8 cellular contexts compared by ENCODE assay signal in genomic region chr2:239400907-239401449, GRCh38. TPM values are rescaled to one million over a fixed set of nuclear protein-coding genes. Genes with fewer than 3 reads are reported as not detected.
DNase-seq lines count a peak whose midpoint lies in the region; ATAC-seq, FAIRE-seq and TF ChIP-seq lines count a peak whose summit lies in the region.

Gene HDAC4 (minus strand): TSS chr2:239401020. CDS start chr2:239352699, 48,321 bp downstream.

- peaks cover 2% of the 10 kb centered on the region for H3K27me3 Mint-ChIP-seq in activated CD4-positive, alpha-beta T cell treated with anti-CD3 and anti-CD28 coated beads for 36 hours
- H3K27me3 Mint-ChIP-seq in chondrocyte (ENCODE audit: low read depth) = no peaks in the 10 kb centered on the region

- no peaks in the 10 kb centered on the region for H3K9me3 Mint-ChIP-seq in activated CD4-positive, alpha-beta T cell treated with anti-CD3 and anti-CD28 coated beads for 36 hours (ENCODE audit: low read depth)
- H3K9me3 Mint-ChIP-seq in chondrocyte (ENCODE audit: low read depth) = peaks cover 5% of the 10 kb centered on the region

- no peaks in the 10 kb centered on the region for H3K9me1 ChIP-seq in keratinocyte (ENCODE audit: control insufficient read depth, extremely low read depth, insufficient read depth, low read length)

- peak within 1 kb of the TSS; percentile 88 for H3K4me3 Mint-ChIP-seq in activated CD4-positive, alpha-beta T cell treated with anti-CD3 and anti-CD28 coated beads for 36 hours
- peak within 1 kb of the TSS; percentile 85 for H3K4me3 Mint-ChIP-seq in chondrocyte (ENCODE audit: unreplicated experiment)

- CTCF ChIA-PET in activated CD4-positive, alpha-beta T cell treated with anti-CD3 and anti-CD28 coated beads for 36 hours (lab: Charles Lee) = interaction anchor here (0.6 to 0.8 kb wide), 3 partner anchors 145 to 282 kb away, joined by 3 to 4 read pairs (median 3); no protein-coding TSS in a partner anchor

- H3K4me1 ChIP-seq in keratinocyte (ENCODE audit: control insufficient read depth, extremely low read depth, insufficient read depth, low read length) = peaks cover 11% of the 10 kb centered on the region

- H3K27me3 ChIP-seq in keratinocyte (ENCODE audit: control insufficient read depth, extremely low read depth, insufficient read depth, low read length) = no peaks in the 10 kb centered on the region

- peak within 1 kb of the TSS; percentile 92 for H3K4me2 ChIP-seq in keratinocyte (ENCODE audit: control insufficient read depth, extremely low read depth, insufficient read depth, low read depth, low read length)

- peak within 1 kb of the TSS; percentile 100 for H3K9ac ChIP-seq in keratinocyte (ENCODE audit: control insufficient read depth, extremely low read depth, insufficient read depth, low read length)

- H3K27ac Mint-ChIP-seq in activated CD4-positive, alpha-beta T cell treated with anti-CD3 and anti-CD28 coated beads for 36 hours = peak within 1 kb of the TSS; percentile 97
- peak within 1 kb of the TSS; percentile 98 for H3K27ac Mint-ChIP-seq in chondrocyte (ENCODE audit: unreplicated experiment)

- peak within 1 kb of the TSS; percentile 98 for H2AFZ ChIP-seq in keratinocyte (ENCODE audit: control insufficient read depth, low read length)

- no peaks in the 10 kb centered on the region for H3K9me3 ChIP-seq in keratinocyte (ENCODE audit: control insufficient read depth, low read depth, low read length)

- dilution Hi-C loops in keratinocyte (cut with MboI; ENCODE audit: extremely low pct_ligation_motif_present, low sequenced_read_pairs) = no loop called here

- H3K36me3 ChIP-seq in keratinocyte (ENCODE audit: control insufficient read depth in 2 of 2, extremely low read depth in 1 of 2, insufficient read depth in 2 of 2, low read length in 2 of 2) = no peaks in the 10 kb centered on the region

- H3K36me3 Mint-ChIP-seq in activated CD4-positive, alpha-beta T cell treated with anti-CD3 and anti-CD28 coated beads for 36 hours (ENCODE audit: low read depth) = peaks cover 7% of the 10 kb centered on the region
- H3K36me3 Mint-ChIP-seq in chondrocyte (ENCODE audit: low read depth) = no peaks in the 10 kb centered on the region

- no peak for FAIRE-seq in keratinocyte (lab: Jason Lieb, UNC)

- no peak for TF ChIP-seq CTCF in AG10803 (conservative IDR thresholded peaks at IDR 0.05; ENCODE audit: low read length)
- TF ChIP-seq CTCF in chondrocyte (IDR thresholded peaks at IDR 0.05) = no peak
- TF ChIP-seq CTCF in keratinocyte (optimal IDR thresholded peaks at IDR 0.05 in 1 of 3, IDR thresholded peaks at IDR 0.05 in 1 of 3, conservative IDR thresholded peaks at IDR 0.05 in 1 of 3; ENCODE audit: extremely low read depth in 1 of 3, insufficient read depth in 2 of 3, low read length in 3 of 3) = no peak

- H3K4me3 ChIP-seq in AG10803 (ENCODE audit: low read length) (peak within 1 kb of the TSS; percentile 97), keratinocyte (ENCODE audit: control insufficient read depth in 2 of 3, extremely low read depth in 1 of 3, insufficient read depth in 2 of 3, low read depth in 1 of 3, low read length in 3 of 3) (peak within 1 kb of the TSS; percentile 72 to 82 (median 81))

- POLR2A ChIA-PET in activated CD4-positive, alpha-beta T cell treated with anti-CD3 and anti-CD28 coated beads for 36 hours (lab: Charles Lee) = interaction anchor here (0.7 to 1.2 kb wide), 6 partner anchors 20 to 134 kb away, joined by 3 to 15 read pairs (median 4); no protein-coding TSS in a partner anchor

- peaks cover 41% of the 10 kb centered on the region for H3K4me1 Mint-ChIP-seq in activated CD4-positive, alpha-beta T cell treated with anti-CD3 and anti-CD28 coated beads for 36 hours
- peaks cover 23% of the 10 kb centered on the region for H3K4me1 Mint-ChIP-seq in chondrocyte (ENCODE audit: low read depth)

- ATAC-seq in HG03457 (IDR thresholded peaks at IDR 0.05; ENCODE audit: unreplicated experiment) = peak; percentile 89
- peak; percentile 93 for ATAC-seq in activated CD4-positive, alpha-beta T cell treated with anti-CD3 and anti-CD28 coated beads for 36 hours

- DNase-seq in AG10803 (ENCODE audit: low read depth) (peak; percentile 99), GM19240 (ENCODE audit: insufficient read length, low spot score) (peak; percentile 99), NCI-H524 (lab: John Stamatoyannopoulos, UW) (peak; percentile 94 to 97), chondrocyte (ENCODE audit: low spot score) (peak; percentile 99), keratinocyte (ENCODE audit: low read depth, low spot score) (peak; percentile 87)
- peak; percentile 99 for DNase-seq in activated CD4-positive, alpha-beta T cell treated with anti-CD3 and anti-CD28 coated beads for 36 hours
- DNase-seq in stimulated activated CD4-positive, alpha-beta T cell treated with anti-CD3 and anti-CD28 coated beads, Interleukin-12 subunit alpha, Interleukin-12 subunit beta, amount 100 ng/mL, for 48 hours (ENCODE audit: low read depth in 2 of 3, low spot score in 1 of 3) = peak; percentile 97 to 98 (median 98)

- intact Hi-C loops in activated CD4-positive, alpha-beta T cell treated with anti-CD3 and anti-CD28 coated beads for 36 hours (cut with DNase I, micrococcal nuclease) = loop anchor here (1.0 to 10.0 kb wide), 18 partner anchors 20 to 1914 kb away; partner anchors contain the start of genes COPS9 (in 1 of the 2), GPC1 (in 1 of the 2), HDLBP (in 1 of the 2) and NDUFA10 (in 1 of the 2)

- H3K79me2 ChIP-seq in keratinocyte (ENCODE audit: control insufficient read depth, insufficient read depth, low read length) = peaks cover 10% of the 10 kb centered on the region

- H4K20me1 ChIP-seq in keratinocyte (ENCODE audit: control insufficient read depth, extremely low read depth, insufficient read depth, low read length) = no peaks in the 10 kb centered on the region

- peak within 1 kb of the TSS; percentile 99 for H3K27ac ChIP-seq in keratinocyte (ENCODE audit: control insufficient read depth, insufficient read depth, low read length)

RNA-seq across cellular contexts. Expression of gene HDAC4, which starts in this region (rescaled TPM):
- total RNA-seq in activated CD4-positive, alpha-beta T cell treated with anti-CD3 and anti-CD28 coated beads for 36 hours = 10 to 100 TPM; 25.4 to 30.4 TPM
- total RNA-seq in chondrocyte = 16.4 to 27.0 TPM (median 22.3 TPM) in 3 replicates
- 2.5 to 9.7 TPM (median 2.9 TPM) in 3 replicates for polyA plus RNA-seq in keratinocyte
- polyA plus RNA-seq in keratinocyte (2011; ENCODE audit: low read depth) = 2.9 TPM
- polyA plus RNA-seq in keratinocyte (2011; cell fraction: cytosol; rRNA removed) = 2.3 and 3.8 TPM in 2 replicates
- polyA plus RNA-seq in keratinocyte (2011; cell fraction: nucleus; rRNA removed) = 13.2 and 16.4 TPM in 2 replicates
- polyA plus RNA-seq in keratinocyte (2012; ENCODE audit: low replicate concordance) = 4.7 and 8.9 TPM in 2 replicates
- polyA minus RNA-seq in keratinocyte = 11.2 to 20.2 TPM (median 17.4 TPM) in 3 replicates
- 16.3 TPM for polyA minus RNA-seq in keratinocyte (2011; cell fraction: cytosol; rRNA and poly(A)+ RNA removed)
- 16.2 and 19.1 TPM in 2 replicates for polyA minus RNA-seq in keratinocyte (2011; cell fraction: nucleus; rRNA and poly(A)+ RNA removed)

Comparison
In these comparisons a context has a peak if more than half of its experiments do, and no peak if none do; other contexts are left out.
1. Peak in every context shown above with its lines: DNase-seq, ATAC-seq, H3K4me3 ChIP-seq and H3K27ac ChIP-seq.